Comparison of ENCODE assay signal across 16 cellular contexts in genomic region chr21:42012763-42013329, GRCh38. TPM values are rescaled to one million over a fixed set of nuclear protein-coding genes. Genes with fewer than 3 reads are reported as not detected.
DNase-seq lines count a peak whose midpoint lies in the region; ATAC-seq and TF ChIP-seq lines count a peak whose summit lies in the region.
"Had no signal": no experiment of that assay in that cellular context is flagged by ENCODE, and none has a peak within 500 bp of the region (broad histone marks: within the 10 kb centered on the region; RNA-seq: fewer than 3 reads in every experiment).

No MANE protein-coding gene starts in this region.

- no peak overlapping the region for H4K8ac ChIP-seq in H9 (replicated peaks; ENCODE audit: insufficient read length, low read depth, low read length)

- peak; percentile 24 for DNase-seq in NCI-H748 (lab: John Stamatoyannopoulos, UW; ENCODE audit: unreplicated experiment)
- no peak for DNase-seq in NCI-H748 treated with DMSO at 0.1 percent for 48 hours (lab: John Stamatoyannopoulos, UW)
- DNase-seq in DMS79 (lab: John Stamatoyannopoulos, UW), result peak; percentile 29
- DNase-seq in activated B cell treated with CpG ODN at 0.5 μM for 24 hours, result no peak
- no peak for DNase-seq in H9
- no peak for DNase-seq in medulla oblongata (ENCODE audit: extremely low spot score)
- DNase-seq: amniotic stem cell; hippocampal formation; pancreas; Right ventricle myocardium superior; stimulated activated CD4-positive, alpha-beta T cell treated with anti-CD3 and anti-CD28 coated beads, Interleukin-12 subunit alpha, Interleukin-12 subunit beta, amount 100 ng/mL, for 4 hours; testis had no signal

- WGBS in H9 (ENCODE audit: extremely low coverage, insufficient read length, low lambda C conversion rate), result no CpG with 5 or more reads among the region's 3 CpGs

- H3K4me1 Mint-ChIP-seq in activated B cell treated with CpG ODN at 0.5 μM for 24 hours, result peaks cover 17% of the 10 kb centered on the region
- peaks cover 5% of the 10 kb centered on the region for H3K4me1 Mint-ChIP-seq in nephron
- peaks cover 3 to 8% of the 10 kb centered on the region in 2 experiments; a peak in 3 of 4 replicates for H3K4me1 Mint-ChIP-seq in H9

- no peak overlapping the region for H2BK15ac ChIP-seq in H9 (ENCODE audit: low read depth, low read length)

- no peak overlapping the region for H3T11ph ChIP-seq in H9 (ENCODE audit: low read length)

- no peak overlapping the region for H3K27ac ChIP-seq in H9 (ENCODE audit: insufficient read length, low read depth, low read length)
- H3K27ac ChIP-seq: pancreas, testis had no signal

- H3K4me3 Mint-ChIP-seq in activated B cell treated with CpG ODN at 0.5 μM for 24 hours (peak overlapping the region; percentile 12), nephron (peak overlapping the region; percentile 71 to 94 (median 90)), H9 (no peak overlapping the region)

- ATAC-seq in activated B cell treated with CpG ODN at 0.5 μM for 24 hours (ENCODE audit: low read depth) (no peak), HG02610 (IDR thresholded peaks at IDR 0.05; ENCODE audit: unreplicated experiment) (no peak)
- ATAC-seq: pancreas had no signal

- H3K4me2 ChIP-seq in H9 (ENCODE audit: insufficient read depth, insufficient read length, low read length), result no peak overlapping the region

- intact Hi-C loops in activated B cell treated with CpG ODN at 0.5 μM for 24 hours (cut with micrococcal nuclease), result no loop called here

- H3K79me2 ChIP-seq in H9 (ENCODE audit: insufficient read depth, low read length), result no peaks in the 10 kb centered on the region

- H3K9me3 ChIP-seq in H9 (ENCODE audit: control insufficient read depth, low read depth, low read length), result no peaks in the 10 kb centered on the region
- H3K9me3 ChIP-seq: MG63, pancreas, testis had no signal

- no peak overlapping the region for H2BK120ac ChIP-seq in H9 (ENCODE audit: low read depth, low read length, poor library complexity, severe bottlenecking)

- no peak overlapping the region for H2AFZ ChIP-seq in H9 (ENCODE audit: low read length)

- no peak overlapping the region for H3K14ac ChIP-seq in H9 (ENCODE audit: insufficient read depth, low read length)

- no peaks in the 10 kb centered on the region for H4K20me1 ChIP-seq in H9 (ENCODE audit: control insufficient read depth, insufficient read depth, insufficient read length)

- no peak overlapping the region for H2AK5ac ChIP-seq in H9 (ENCODE audit: insufficient read length, low read length)

- peaks cover 12% of the 10 kb centered on the region for H3K36me3 Mint-ChIP-seq in activated B cell treated with CpG ODN at 0.5 μM for 24 hours (ENCODE audit: low read depth)
- peaks cover 3% of the 10 kb centered on the region for H3K36me3 Mint-ChIP-seq in nephron (ENCODE audit: low read depth)
- H3K36me3 Mint-ChIP-seq in H9 (ENCODE audit: insufficient read depth in 1 of 3, low read depth in 3 of 3), result peaks cover 0 to 3% (median 2%) of the 10 kb centered on the region in 3 experiments; a peak in 4 of 7 replicates

- no peaks in the 10 kb centered on the region for H3K4me1 ChIP-seq in H9 (ENCODE audit: insufficient read depth, low read length)

- no peak overlapping the region for H3K4ac ChIP-seq in H9 (ENCODE audit: low read depth, low read length)

- CTCF ChIA-PET in activated B cell treated with CpG ODN at 0.5 μM for 24 hours (lab: Charles Lee), result interaction anchor here (1.3 kb wide), 1 partner anchor 196 kb away, joined by 5 read pairs; no protein-coding TSS in a partner anchor

- H2BK12ac ChIP-seq in H9 (ENCODE audit: insufficient read length, low read depth, low read length), result no peak overlapping the region

- no peak overlapping the region for H2BK5ac ChIP-seq in H9 (ENCODE audit: insufficient read length, low read length)

- H3K18ac ChIP-seq in H9 (ENCODE audit: insufficient read length, low read depth, low read length), result no peak overlapping the region

- H4K5ac ChIP-seq in H9 (ENCODE audit: insufficient read length, low read depth, low read length), result no peak overlapping the region

- H3K9me3 Mint-ChIP-seq in activated B cell treated with CpG ODN at 0.5 μM for 24 hours (peaks cover 4% of the 10 kb centered on the region), nephron (peaks cover 4% of the 10 kb centered on the region), H9 (peaks cover 3% of the 10 kb centered on the region in 2 experiments; a peak in 2 of 5 replicates)

- no peak overlapping the region for H3K23ac ChIP-seq in H9 (ENCODE audit: insufficient read length, low read depth, low read length)

- POLR2A ChIA-PET in activated B cell treated with CpG ODN at 0.5 μM for 24 hours (lab: Charles Lee), result no interaction called here

- H3K79me1 ChIP-seq in H9 (ENCODE audit: insufficient read depth, low read depth, low read length, poor library complexity, severe bottlenecking), result no peaks in the 10 kb centered on the region

- no peak overlapping the region for H4K91ac ChIP-seq in H9 (ENCODE audit: insufficient read length, low read depth, low read length)

- H3K56ac ChIP-seq in H9 (ENCODE audit: insufficient read length, low read depth, low read length), result no peak overlapping the region

- H2BK20ac ChIP-seq in H9 (ENCODE audit: low read depth, low read length, poor library complexity, severe bottlenecking), result no peak overlapping the region

- H3K23me2 ChIP-seq in H9 (ENCODE audit: insufficient read length, low read depth, low read length, poor library complexity, severe bottlenecking), result peaks cover 6% of the 10 kb centered on the region

- no peak overlapping the region for H3K9ac ChIP-seq in H9 (ENCODE audit: extremely low read depth, insufficient read length, low read length)

- no peaks in the 10 kb centered on the region for H3K27me3 Mint-ChIP-seq in activated B cell treated with CpG ODN at 0.5 μM for 24 hours
- peaks cover 39% of the 10 kb centered on the region for H3K27me3 Mint-ChIP-seq in nephron (ENCODE audit: low read depth)
- H3K27me3 Mint-ChIP-seq in H9 (ENCODE audit: low read depth), result peaks cover 40% of the 10 kb centered on the region

- H3K27ac Mint-ChIP-seq in activated B cell treated with CpG ODN at 0.5 μM for 24 hours (peak overlapping the region; percentile 2), nephron (peak overlapping the region; percentile 0 to 55 (median 2)), H9 (no peak overlapping the region)

- no peaks in the 10 kb centered on the region; the same call in 1 of the 2 replicates for H3K27me3 ChIP-seq in H9 (ENCODE audit: insufficient read depth, low read length)
- H3K27me3 ChIP-seq: MG63, pancreas, testis had no signal

- TF ChIP-seq CTCF in activated B cell treated with CpG ODN at 0.5 μM for 24 hours (IDR thresholded peaks at IDR 0.05) (no peak), nephron (IDR thresholded peaks at IDR 0.05; ENCODE audit: unreplicated experiment in 3 of 3) (no peak), H9 (conservative IDR thresholded peaks at IDR 0.05) (no peak)

RNA-seq across cellular contexts. Expression of gene ZBTB21, which starts 2.7 kb away (rescaled TPM):
- total RNA-seq in activated B cell treated with CpG ODN at 0.5 μM for 24 hours (24.2 and 25.4 TPM in 2 replicates), H9 (2021) (17.4 and 18.1 TPM in 2 replicates)

RNA-seq across cellular contexts. Expression of gene UMODL1, which starts 58.3 kb away (rescaled TPM):
- total RNA-seq in activated B cell treated with CpG ODN at 0.5 μM for 24 hours (0.04 TPM in 1 of 2 replicates, not detected in the other), H9 (2021) (not detected in 2 replicates)
- total RNA-seq: NCI-H460 had no signal

RNA-seq across cellular contexts. Expression of gene C2CD2, which starts 59.0 kb away (rescaled TPM):
- 6.7 TPM in 2 replicates for total RNA-seq in activated B cell treated with CpG ODN at 0.5 μM for 24 hours
- total RNA-seq in H9 (2021), result 11.5 and 14.6 TPM in 2 replicates

Comparison
In these comparisons a context has a peak if more than half of its experiments do, and no peak if none do; other contexts are left out.
1. DNase-seq: peak in NCI-H748 (single experiment) and DMS79 (single experiment); none in NCI-H748 treated with DMSO at 0.1 percent for 48 hours (single experiment), activated B cell treated with CpG ODN at 0.5 μM for 24 hours (single experiment), H9 (single experiment) and medulla oblongata (single experiment).
2. H3K27ac Mint-ChIP-seq: peak in activated B cell treated with CpG ODN at 0.5 μM for 24 hours (single experiment) and nephron (3 of 3); none in H9 (0 of 3).
3. H3K4me3 Mint-ChIP-seq: peak in activated B cell treated with CpG ODN at 0.5 μM for 24 hours (single experiment) and nephron (3 of 3); none in H9 (0 of 2).